Comparison of ENCODE assay signal across 7 cellular contexts in genomic region chr12:20220339-20220738, GRCh38.
DNase-seq lines count a peak whose midpoint lies in the region; ATAC-seq, FAIRE-seq and TF ChIP-seq lines count a peak whose summit lies in the region.

No MANE protein-coding gene starts in this region.

- no peak for TF ChIP-seq POLR2A in H1 (IDR thresholded peaks at IDR 0.05; ENCODE audit: control extremely low read depth in 1 of 2, low read depth in 2 of 2, low read length in 2 of 2)

- H2AFZ ChIP-seq in H1 (ENCODE audit: low read length), result no peak overlapping the region

- H3K4me2 ChIP-seq in H1 (ENCODE audit: insufficient read depth in 1 of 2, low read depth in 2 of 2, low read length in 2 of 2), result no peak overlapping the region

- H3K79me1 ChIP-seq in H1 (ENCODE audit: low read depth, low read length), result no peaks in the 10 kb centered on the region

- no peak overlapping the region for H4K5ac ChIP-seq in H1 (ENCODE audit: insufficient read length, low read depth, low read length)

- no peaks in the 10 kb centered on the region for H3K79me2 ChIP-seq in H1 (ENCODE audit: control insufficient read depth in 1 of 2, insufficient read depth in 2 of 2, low read length in 2 of 2)

- CTCF ChIA-PET in H1 (lab: Charles Lee; ENCODE audit: partially characterized antibody), result interaction anchor here (0.7 to 2.1 kb wide), 20 partner anchors 9 to 482 kb away, joined by 3 to 15 read pairs (median 4); no protein-coding TSS in a partner anchor

- intact Hi-C loops in pancreas (cut with DNase I), result no loop called here

- 87% methylated on average over 1 of the region's 1 CpG; no CpG with 5 or more reads in 1 of the 2 experiments for WGBS in H1 (ENCODE audit: extremely low coverage in 1 of 2, insufficient coverage in 1 of 2, insufficient read length in 1 of 2, insufficient replicate concordance in 2 of 2, low coverage in 1 of 2, low lambda C conversion rate in 2 of 2, missing lambda C conversion rate in 1 of 2), 2 experiments
- 50 to 70% methylated on average over 1 of the region's 1 CpG for WGBS in pancreas, 2 donors

- H3K56ac ChIP-seq in H1 (replicated peaks; ENCODE audit: insufficient read length, low read depth, low read length), result no peak overlapping the region

- no peak overlapping the region for H3K4me3 ChIP-seq in GM12865 (ENCODE audit: low read depth, low read length)
- no peak overlapping the region for H3K4me3 ChIP-seq in H1 (ENCODE audit: extremely low read depth in 1 of 4, insufficient read depth in 2 of 4, low read depth in 3 of 4, low read length in 4 of 4)
- H3K4me3 ChIP-seq in pancreas, result no peak overlapping the region

- H3K27me3 ChIP-seq in H1 (replicated peaks in 1 of 4; ENCODE audit: control insufficient read depth in 3 of 4, extremely low read depth in 1 of 4, insufficient read depth in 3 of 4, low read length in 3 of 4) (peaks cover 0 to 1% (median 0%) of the 10 kb centered on the region in 4 experiments; a peak in 1 of 7 replicates), pancreas (no peaks in the 10 kb centered on the region)

- no peak overlapping the region for H2BK5ac ChIP-seq in H1 (ENCODE audit: low read depth, low read length)

- 0 out of 2 replicates have a peak overlapping the region, but pooled peaks have one; percentile 56 for H2BK20ac ChIP-seq in H1 (ENCODE audit: low read length)

- no peak overlapping the region for H3K9ac ChIP-seq in H1 (replicated peaks in 1 of 4; ENCODE audit: extremely low read depth in 1 of 4, low read depth in 3 of 4, low read length in 3 of 4)

- no peaks in the 10 kb centered on the region for H3K23me2 ChIP-seq in H1 (ENCODE audit: low read depth, low read length)

- no peak overlapping the region for H3K18ac ChIP-seq in H1 (ENCODE audit: extremely low read depth, low read length)

- POLR2A ChIA-PET in H1 (lab: Charles Lee; ENCODE audit: partially characterized antibody), result no interaction called here

- H2AK5ac ChIP-seq in H1 (ENCODE audit: low read depth, low read length), result 0 out of 2 replicates have a peak overlapping the region, but pooled peaks have one; percentile 5

- H4K8ac ChIP-seq in H1 (ENCODE audit: extremely low read depth, insufficient read depth, low read length), result no peak overlapping the region

- no peaks in the 10 kb centered on the region for H4K20me1 ChIP-seq in H1 (replicated peaks in 1 of 2; ENCODE audit: control insufficient read depth in 1 of 2, insufficient read depth in 2 of 2, low read length in 2 of 2)

- no peak overlapping the region for H3K4ac ChIP-seq in H1 (replicated peaks; ENCODE audit: insufficient read length, low read depth, low read length)

- peak; percentile 84 to 89 for TF ChIP-seq RAD21 in H1 (IDR thresholded peaks at IDR 0.05 in 1 of 2, conservative IDR thresholded peaks at IDR 0.05 in 1 of 2; ENCODE audit: low read depth in 2 of 2, low read length in 2 of 2)

- H3K23ac ChIP-seq in H1 (ENCODE audit: insufficient read length), result no peak overlapping the region

- H4K91ac ChIP-seq in H1 (replicated peaks; ENCODE audit: insufficient read length, low read length), result no peak overlapping the region

- H2BK120ac ChIP-seq in H1 (replicated peaks; ENCODE audit: low read depth, low read length), result no peak overlapping the region

- no peak overlapping the region for H2BK12ac ChIP-seq in H1 (ENCODE audit: low read depth, low read length)

- DNase-seq in GM12865 (ENCODE audit: low read depth) (peak; percentile 50), NCI-H146 (lab: John Stamatoyannopoulos, UW) (peak; percentile 15), H1 (ENCODE audit: low read depth in 1 of 2, low spot score in 2 of 2) (no peak), pancreas (no peak), LoVo (ENCODE audit: low spot score) (no peak)

- H3K27ac ChIP-seq in H1 (ENCODE audit: low read depth, low read length) (no peak overlapping the region), pancreas (no peak overlapping the region)

- H3K36me3 ChIP-seq in H1 (ENCODE audit: control insufficient read depth in 2 of 4, insufficient read depth in 4 of 4, low read length in 3 of 4) (no peaks in the 10 kb centered on the region), pancreas (no peaks in the 10 kb centered on the region)

- no peak overlapping the region for H3K14ac ChIP-seq in H1 (ENCODE audit: insufficient read length)

- FAIRE-seq in H1 (lab: Jason Lieb, UNC) (no peak), pancreas (lab: Jason Lieb, UNC) (no peak)

- no peak for TF ChIP-seq EP300 in H1 (IDR thresholded peaks at IDR 0.05; ENCODE audit: borderline replicate concordance in 1 of 2, low read depth in 2 of 2, low read length in 2 of 2)

- H3K9me3 ChIP-seq in H1 (ENCODE audit: insufficient read depth in 2 of 2, low read depth in 1 of 2, low read length in 1 of 2) (no peaks in the 10 kb centered on the region), pancreas (no peaks in the 10 kb centered on the region)

- 0 out of 2 replicates have a peak overlapping the region, but pooled peaks have one; percentile 37 for H2BK15ac ChIP-seq in H1 (ENCODE audit: low read length)

- peak in 3 of 4 donors; percentile 45 to 80 (median 60) for ATAC-seq in pancreas
- no peak for ATAC-seq in GM21381 (IDR thresholded peaks at IDR 0.05; ENCODE audit: unreplicated experiment)
- ATAC-seq in GM21447 (IDR thresholded peaks at IDR 0.05; ENCODE audit: unreplicated experiment), result no peak

- TF ChIP-seq CTCF in GM12865 (IDR thresholded peaks at IDR 0.05; ENCODE audit: insufficient read depth, low read depth, low read length, missing control alignments), result peak; percentile 15
- TF ChIP-seq CTCF in H1 (IDR thresholded peaks at IDR 0.05; ENCODE audit: control extremely low read depth in 1 of 3, insufficient read depth in 1 of 3, low read depth in 1 of 3, low read length in 3 of 3), result peak in 2 of 3 experiments; percentile 53 to 54; a peak in 3 of 4 replicates
- TF ChIP-seq CTCF in pancreas (IDR thresholded peaks at IDR 0.05), result no peak

- no peaks in the 10 kb centered on the region for H3K4me1 ChIP-seq in H1 (replicated peaks in 1 of 4; ENCODE audit: control insufficient read depth in 3 of 4, insufficient read depth in 4 of 4, low read length in 3 of 4)
- no peaks in the 10 kb centered on the region for H3K4me1 ChIP-seq in pancreas

TF ChIP-seq in H1, 55 proteins besides CTCF, POLR2A, EP300 and RAD21:
- TF ChIP-seq CBX8 (IDR thresholded peaks at IDR 0.05; ENCODE audit: borderline replicate concordance, low read depth, low read length) (no peak), SP2 (IDR thresholded peaks at IDR 0.05; ENCODE audit: low read length) (no peak), SRF (IDR thresholded peaks at IDR 0.05; ENCODE audit: low read depth, low read length) (no peak)
TF ChIP-seq in H1: peak in this region for 0.

Comparison
In these comparisons a context has a peak if more than half of its experiments do, and no peak if none do; other contexts are left out.
1. DNase-seq: peak in GM12865 (single experiment) and NCI-H146 (single experiment); none in H1 (0 of 2), pancreas (0 of 6) and LoVo (single experiment).
2. CTCF ChIP-seq: peak in GM12865 (single experiment) and H1 (2 of 3); none in pancreas (0 of 4).
3. ATAC-seq: peak in pancreas (3 of 4); none in GM21381 (single experiment) and GM21447 (single experiment).